Comparison of ENCODE assay signal across 21 cellular contexts in the genomic region with DNA sequence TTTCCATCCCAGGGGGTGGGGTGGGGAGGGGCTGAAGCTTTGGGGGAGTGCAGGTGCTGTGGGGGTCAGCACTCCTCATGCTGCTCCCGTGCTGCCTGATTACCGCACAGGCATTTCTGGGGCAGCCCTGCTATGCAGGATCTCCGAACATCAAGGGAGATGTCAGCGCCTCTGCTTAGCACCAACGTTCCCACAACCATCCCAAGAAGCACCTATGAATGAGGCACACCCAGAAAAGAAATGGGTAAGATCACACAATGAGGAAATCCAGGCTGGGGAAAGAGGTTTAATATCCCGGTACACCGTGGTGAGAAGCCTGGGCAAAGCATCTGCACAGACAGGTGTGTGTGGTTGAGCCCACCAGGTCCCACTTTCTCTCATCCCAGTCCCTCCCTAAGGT. TPM values are rescaled to one million over a fixed set of nuclear protein-coding genes. Genes with fewer than 3 reads are reported as not detected.
A peak's percentile ranks its signal among the peaks of the same experiment; 100 is the strongest.
DNase-seq lines count a peak whose midpoint lies in the region; ATAC-seq, FAIRE-seq and TF ChIP-seq lines count a peak whose summit lies in the region.
"Had no signal": no experiment of that assay in that cellular context is flagged by ENCODE, and none has a peak within 500 bp of the region (broad histone marks: within the 10 kb centered on the region; RNA-seq: fewer than 3 reads in every experiment).

No MANE protein-coding gene starts in this region.

- no peak overlapping the region for H3K4me2 ChIP-seq in K562 (ENCODE audit: insufficient read depth, low read length)
- H3K4me2 ChIP-seq: BLaER1 treated with 17β-estradiol and CSF1 and Interleukin-3, amounts not matched to agents 10 nM and 100 nM had no signal

- H3K9ac ChIP-seq in K562 (ENCODE audit: insufficient read depth in 1 of 2, low read depth in 2 of 2, low read length in 2 of 2) = no peak overlapping the region
- H3K9ac ChIP-seq: BLaER1 treated with 17β-estradiol and CSF1 and Interleukin-3, amounts not matched to agents 10 nM and 100 nM; GM23248 had no signal

- TF ChIP-seq POLR2A in K562 (conservative IDR thresholded peaks at IDR 0.05) (peak; percentile 61), H54 (IDR thresholded peaks at IDR 0.05; ENCODE audit: low read depth, low read length) (no peak)

- H3K9me3 ChIP-seq in K562 (replicated peaks; ENCODE audit: control insufficient read depth, insufficient read depth, low read depth, low read length) = no peaks in the 10 kb centered on the region
- H3K9me3 ChIP-seq: BLaER1 treated with 17β-estradiol and CSF1 and Interleukin-3, amounts not matched to agents 10 nM and 100 nM had no signal

- H3K79me2 ChIP-seq in K562 (ENCODE audit: control insufficient read depth, insufficient read depth, low read length) = peaks cover 5% of the 10 kb centered on the region; the same call in 1 of the 3 replicates

- intact Hi-C loops in K562 (cut with micrococcal nuclease) (no loop called here), dorsolateral prefrontal cortex (cut with DNase I) (no loop called here)

- H3K4me3 ChIP-seq in K562 (no peak overlapping the region), dorsolateral prefrontal cortex (no peak overlapping the region)
- H3K4me3 ChIP-seq: BLaER1 treated with 17β-estradiol and CSF1 and Interleukin-3, amounts not matched to agents 10 nM and 100 nM; GM23248 had no signal

- no peak overlapping the region for H3K27ac ChIP-seq in K562 (ENCODE audit: extremely low read depth, low read depth, low read length)
- peak overlapping the region in 24 of 59 donors; percentile 4 to 78 (median 46) for H3K27ac ChIP-seq in dorsolateral prefrontal cortex
- H3K27ac ChIP-seq: BLaER1 treated with 17β-estradiol and CSF1 and Interleukin-3, amounts not matched to agents 10 nM and 100 nM; GM23248 had no signal

- peak; percentile 11; the same call in 2 of the 3 replicates for ATAC-seq in K562
- ATAC-seq: HCT116 had no signal

- H3K36me3 Mint-ChIP-seq in activated naive CD4-positive, alpha-beta T cell treated with anti-CD3 and anti-CD28 coated beads, Interleukin-2, amount 10 ng/mL, durations not matched to agents 7 days and 5 days = peaks cover 25% of the 10 kb centered on the region
- H3K36me3 Mint-ChIP-seq in osteocyte (ENCODE audit: unreplicated experiment) = peaks cover 16% of the 10 kb centered on the region

- no peaks in the 10 kb centered on the region for H3K27me3 ChIP-seq in K562 (ENCODE audit: control insufficient read depth in 2 of 2, insufficient read depth in 2 of 2, low read length in 2 of 2)
- no peaks in the 10 kb centered on the region for H3K27me3 ChIP-seq in dorsolateral prefrontal cortex

- CTCF ChIA-PET in activated naive CD4-positive, alpha-beta T cell treated with anti-CD3 and anti-CD28 coated beads, Interleukin-2, amount 10 ng/mL, durations not matched to agents 7 days and 5 days (lab: Charles Lee) = interaction anchor here (1.6 kb wide), 1 partner anchor 19 kb away, joined by 3 read pairs; no protein-coding TSS in a partner anchor
- CTCF ChIA-PET in K562 (lab: Yijun Ruan, JAX; ENCODE audit: low intra/inter-chr PET ratio) = no interaction called here

- H3K9me1 ChIP-seq in K562 (ENCODE audit: control insufficient read depth, insufficient read depth, low read length) = peaks cover 7% of the 10 kb centered on the region

- WGBS in K562 (ENCODE audit: insufficient coverage, low coverage, missing lambda C conversion rate) = 88% methylated on average over 7 of the region's 7 CpGs

- no TSS peak for BruUV-seq in K562 (replicated peaks; lab: Mats Ljungman, UMichigan)

- no peak for TF ChIP-seq EP300 in K562 (IDR thresholded peaks at IDR 0.05; ENCODE audit: low read length)

- FAIRE-seq in K562 (lab: Jason Lieb, UNC) (no peak), H54 (lab: Jason Lieb, UNC) (no peak)
- FAIRE-seq: GM12892, GM18507, HTR-8/SVneo had no signal

- H3K27me3 Mint-ChIP-seq in activated naive CD4-positive, alpha-beta T cell treated with anti-CD3 and anti-CD28 coated beads, Interleukin-2, amount 10 ng/mL, durations not matched to agents 7 days and 5 days = peaks cover 9% of the 10 kb centered on the region
- no peaks in the 10 kb centered on the region for H3K27me3 Mint-ChIP-seq in osteocyte (ENCODE audit: unreplicated experiment)
- H3K27me3 Mint-ChIP-seq: B cell; CD4-positive, CD25-positive, alpha-beta regulatory T cell; CD8-positive, alpha-beta memory T cell had no signal

- peaks cover 11% of the 10 kb centered on the region for H3K4me1 Mint-ChIP-seq in activated naive CD4-positive, alpha-beta T cell treated with anti-CD3 and anti-CD28 coated beads, Interleukin-2, amount 10 ng/mL, durations not matched to agents 7 days and 5 days
- H3K4me1 Mint-ChIP-seq in osteocyte (ENCODE audit: unreplicated experiment) = peaks cover 14% of the 10 kb centered on the region

- H4K20me1 ChIP-seq in K562 (replicated peaks; ENCODE audit: control insufficient read depth, insufficient read depth, low read length) = peaks cover 5% of the 10 kb centered on the region; the same call in 1 of the 2 replicates

- peaks cover 19 to 20% of the 10 kb centered on the region in 2 experiments; a peak in 4 of 5 replicates for H3K4me1 ChIP-seq in K562 (replicated peaks in 1 of 2; ENCODE audit: control insufficient read depth in 2 of 2, insufficient read depth in 2 of 2, low read length in 2 of 2)

- H3K9me3 Mint-ChIP-seq in activated naive CD4-positive, alpha-beta T cell treated with anti-CD3 and anti-CD28 coated beads, Interleukin-2, amount 10 ng/mL, durations not matched to agents 7 days and 5 days = no peaks in the 10 kb centered on the region
- H3K9me3 Mint-ChIP-seq in osteocyte (ENCODE audit: unreplicated experiment) = no peaks in the 10 kb centered on the region
- H3K9me3 Mint-ChIP-seq: CD4-positive, CD25-positive, alpha-beta regulatory T cell; CD8-positive, alpha-beta memory T cell had no signal

- peaks cover 71% of the 10 kb centered on the region; the same call in 2 of the 3 replicates for H3K36me3 ChIP-seq in K562 (ENCODE audit: control insufficient read depth, insufficient read depth, low read length)

- TF ChIP-seq CTCF in K562 (IDR thresholded peaks at IDR 0.05 in 2 of 3, conservative IDR thresholded peaks at IDR 0.05 in 1 of 3; ENCODE audit: insufficient read depth in 2 of 3, low read depth in 1 of 3, low read length in 3 of 3) = no peak
- no peak for TF ChIP-seq CTCF in osteocyte (IDR thresholded peaks at IDR 0.05)
- TF ChIP-seq CTCF in dorsolateral prefrontal cortex (IDR thresholded peaks at IDR 0.05 in 54 of 56, conservative IDR thresholded peaks at IDR 0.05 in 2 of 56; ENCODE audit: low read depth in 1 of 56, partially characterized antibody in 56 of 56) = no peak

- no peak for TF ChIP-seq RAD21 in K562 (CRISPR knock-in tag; conservative IDR thresholded peaks at IDR 0.05 in 1 of 2, IDR thresholded peaks at IDR 0.05 in 1 of 2)

- POLR2A ChIA-PET in K562 (lab: Yijun Ruan, JAX) = interaction anchor here (0.9 to 1.0 kb wide), 2 partner anchors 9 kb away, joined by 3 to 5 read pairs; no protein-coding TSS in a partner anchor

- H3K27ac Mint-ChIP-seq in activated naive CD4-positive, alpha-beta T cell treated with anti-CD3 and anti-CD28 coated beads, Interleukin-2, amount 10 ng/mL, durations not matched to agents 7 days and 5 days = peak overlapping the region; percentile 33
- no peak overlapping the region for H3K27ac Mint-ChIP-seq in osteocyte (ENCODE audit: unreplicated experiment)
- H3K27ac Mint-ChIP-seq: B cell had no signal

- in situ Hi-C loops in K562 (cut with MboI) = no loop called here

- no peak overlapping the region for H3K4me3 Mint-ChIP-seq in activated naive CD4-positive, alpha-beta T cell treated with anti-CD3 and anti-CD28 coated beads, Interleukin-2, amount 10 ng/mL, durations not matched to agents 7 days and 5 days
- H3K4me3 Mint-ChIP-seq in osteocyte (ENCODE audit: unreplicated experiment) = no peak overlapping the region
- H3K4me3 Mint-ChIP-seq: B cell; CD4-positive, CD25-positive, alpha-beta regulatory T cell; CD8-positive, alpha-beta memory T cell had no signal

- H2AFZ ChIP-seq in K562 (ENCODE audit: low read depth, low read length) = no peak overlapping the region
- H2AFZ ChIP-seq: GM23248 had no signal

- no peak for DNase-seq in activated naive CD4-positive, alpha-beta T cell treated with anti-CD3 and anti-CD28 coated beads, Interleukin-2, amount 10 ng/mL, durations not matched to agents 7 days and 5 days
- DNase-seq in activated naive CD4-positive, alpha-beta T cell treated with Interleukin-2 at 50 U/mL for 16 hours = no peak
- no peak for DNase-seq in K562 (ENCODE audit: extremely low read depth in 1 of 4, low spot score in 3 of 4)
- DNase-seq in osteocyte (ENCODE audit: extremely low spot score, unreplicated experiment) = peak; percentile 59
- no peak for DNase-seq in H54 (ENCODE audit: insufficient read length, low spot score)
- no peak for DNase-seq in dorsolateral prefrontal cortex
- no peak for DNase-seq in epidermal melanocyte (ENCODE audit: insufficient read length, low spot score)
- DNase-seq: CD4-positive, CD25-positive, alpha-beta regulatory T cell; CD8-positive, alpha-beta memory T cell; COR-L47; DMS 273 treated with DMSO at 0.1 percent for 48 hours; GDM1; GM23248; H7; IMR-90 had no signal

RNA-seq across cellular contexts. Expression of a gene that starts 17.5 kb away (rescaled TPM):
- total RNA-seq in K562 (2011; cell fraction: chromatin; rRNA removed; ENCODE audit: low replicate concordance) = 9.3 and 20.6 TPM in 2 replicates
- total RNA-seq in K562 (2011; cell fraction: nucleolus; rRNA removed) = 11.8 and 13.2 TPM in 2 replicates
- 12.0 and 16.1 TPM in 2 replicates for total RNA-seq in K562 (2011; cell fraction: nucleoplasm; rRNA removed)
- 2.5 and 4.7 TPM in 2 replicates for total RNA-seq in K562 (2014; rRNA removed)
- 1.3 and 1.7 TPM in 2 replicates for total RNA-seq in K562 (2014; rRNA removed; fragmentation: Illumina TruSeq; extraction: Trizol)
- 1.5 and 1.7 TPM in 2 replicates for total RNA-seq in K562 (2015; rRNA removed; fragmentation: Illumina TruSeq; extraction: Trizol)
- 11.5 and 12.4 TPM in 2 replicates for total RNA-seq in K562 (2021)
- 4.6 and 5.0 TPM in 2 replicates for polyA plus RNA-seq in K562 (2011; rRNA removed)
- 6.3 and 10.6 TPM in 2 replicates for polyA plus RNA-seq in K562 (2011; cell fraction: cytosol; rRNA removed)
- polyA plus RNA-seq in K562 (2011; cell fraction: nucleus; rRNA removed) = 9.6 and 16.4 TPM in 2 replicates
- polyA plus RNA-seq in K562 (2012) = 6.7 and 10.0 TPM in 2 replicates
- polyA plus RNA-seq in K562 (2014; fragmentation: Illumina TruSeq; extraction: Trizol) = 5.4 and 6.9 TPM in 2 replicates
- 1 to 10 TPM; 1.7 to 2.2 TPM for polyA plus RNA-seq in K562 (2014; fragmentation: Nextera tagmentation; extraction: Ambion mirVana)
- polyA plus RNA-seq in K562 (2014; rRNA removed) = 4.6 and 7.6 TPM in 2 replicates
- 2.9 and 4.5 TPM in 2 replicates for polyA minus RNA-seq in K562 (2011; rRNA and poly(A)+ RNA removed)
- 4.6 and 5.2 TPM in 2 replicates for polyA minus RNA-seq in K562 (2011; cell fraction: cytosol; rRNA and poly(A)+ RNA removed)
- polyA minus RNA-seq in K562 (2011; cell fraction: nucleus; rRNA and poly(A)+ RNA removed) = 3.2 and 3.7 TPM in 2 replicates
- total RNA-seq in osteocyte = 15.2 and 20.8 TPM in 2 replicates
- total RNA-seq in dorsolateral prefrontal cortex = 100 to 1,000 TPM in 1 of 120 experiments, 10 to 100 TPM in 114, 1 to 10 TPM in 5; 5.8 to 134 (median 22.1) TPM

RNA-seq across cellular contexts. Expression of a gene that starts 54.1 kb away (rescaled TPM):
- total RNA-seq in K562 (2011; cell fraction: chromatin; rRNA removed; ENCODE audit: low replicate concordance) = 66.4 and 94.3 TPM in 2 replicates
- 54.4 and 55.7 TPM in 2 replicates for total RNA-seq in K562 (2011; cell fraction: nucleolus; rRNA removed)
- 67.3 and 77.3 TPM in 2 replicates for total RNA-seq in K562 (2011; cell fraction: nucleoplasm; rRNA removed)
- total RNA-seq in K562 (2014; rRNA removed) = 187 and 203 TPM in 2 replicates
- total RNA-seq in K562 (2014; rRNA removed; fragmentation: Illumina TruSeq; extraction: Trizol) = 207 and 219 TPM in 2 replicates
- total RNA-seq in K562 (2015; rRNA removed; fragmentation: Illumina TruSeq; extraction: Trizol) = 195 and 202 TPM in 2 replicates
- total RNA-seq in K562 (2021) = 186 and 196 TPM in 2 replicates
- 183 and 214 TPM in 2 replicates for polyA plus RNA-seq in K562 (2011; rRNA removed)
- 99.3 and 152 TPM in 2 replicates for polyA plus RNA-seq in K562 (2011; cell fraction: cytosol; rRNA removed)
- 83.4 and 104 TPM in 2 replicates for polyA plus RNA-seq in K562 (2011; cell fraction: nucleus; rRNA removed)
- polyA plus RNA-seq in K562 (2012) = 174 and 251 TPM in 2 replicates
- polyA plus RNA-seq in K562 (2014; fragmentation: Illumina TruSeq; extraction: Trizol) = 224 and 246 TPM in 2 replicates
- 100 to 1,000 TPM; 152 to 326 TPM for polyA plus RNA-seq in K562 (2014; fragmentation: Nextera tagmentation; extraction: Ambion mirVana)
- 140 and 145 TPM in 2 replicates for polyA plus RNA-seq in K562 (2014; rRNA removed)
- 329 and 345 TPM in 2 replicates for polyA minus RNA-seq in K562 (2011; rRNA and poly(A)+ RNA removed)
- 151 and 156 TPM in 2 replicates for polyA minus RNA-seq in K562 (2011; cell fraction: cytosol; rRNA and poly(A)+ RNA removed)
- polyA minus RNA-seq in K562 (2011; cell fraction: nucleus; rRNA and poly(A)+ RNA removed) = 31.8 and 68.9 TPM in 2 replicates
- 114 and 124 TPM in 2 replicates for total RNA-seq in osteocyte
- total RNA-seq in dorsolateral prefrontal cortex = 100 to 1,000 TPM in 4 of 120 experiments, 10 to 100 TPM in 116; 61.1 to 107 (median 75.0) TPM

RNA-seq across cellular contexts. Expression of a gene that starts 54.4 kb away (rescaled TPM):
- total RNA-seq in K562 (2011; cell fraction: chromatin; rRNA removed; ENCODE audit: low replicate concordance) = 78.9 and 152 TPM in 2 replicates
- 49.4 and 56.5 TPM in 2 replicates for total RNA-seq in K562 (2011; cell fraction: nucleolus; rRNA removed)
- 97.7 and 134 TPM in 2 replicates for total RNA-seq in K562 (2011; cell fraction: nucleoplasm; rRNA removed)
- total RNA-seq in K562 (2014; rRNA removed) (67.3 and 71.4 TPM in 2 replicates), K562 (2014; rRNA removed; fragmentation: Illumina TruSeq; extraction: Trizol) (103 and 109 TPM in 2 replicates), K562 (2015; rRNA removed; fragmentation: Illumina TruSeq; extraction: Trizol) (86.8 and 93.1 TPM in 2 replicates), K562 (2021) (100 and 109 TPM in 2 replicates), osteocyte (93.1 and 98.5 TPM in 2 replicates), dorsolateral prefrontal cortex (100 to 1,000 TPM in 98 of 120 experiments, 10 to 100 TPM in 22; 74.8 to 225 (median 119) TPM)
- polyA plus RNA-seq in K562 (2011; rRNA removed) (109 and 126 TPM in 2 replicates), K562 (2014; fragmentation: Illumina TruSeq; extraction: Trizol) (77.3 and 92.0 TPM in 2 replicates), K562 (2014; fragmentation: Nextera tagmentation; extraction: Ambion mirVana) (100 to 1,000 TPM; 198 to 199 TPM), K562 (2014; rRNA removed) (84.6 and 94.9 TPM in 2 replicates)
- polyA plus RNA-seq in K562 (2011; cell fraction: cytosol; rRNA removed) = 66.1 and 128 TPM in 2 replicates
- 67.1 and 91.6 TPM in 2 replicates for polyA plus RNA-seq in K562 (2011; cell fraction: nucleus; rRNA removed)
- 85.6 and 104 TPM in 2 replicates for polyA plus RNA-seq in K562 (2012)
- polyA minus RNA-seq in K562 (2011; rRNA and poly(A)+ RNA removed) = 189 and 209 TPM in 2 replicates
- polyA minus RNA-seq in K562 (2011; cell fraction: cytosol; rRNA and poly(A)+ RNA removed) = 50.2 and 61.6 TPM in 2 replicates
- 29.5 and 56.9 TPM in 2 replicates for polyA minus RNA-seq in K562 (2011; cell fraction: nucleus; rRNA and poly(A)+ RNA removed)
